In genomic region chr2:104856973-104857261, GRCh38 we compare ENCODE assay signal across 14 cellular contexts. TPM values are rescaled to one million over a fixed set of nuclear protein-coding genes. Genes with fewer than 3 reads are reported as not detected.
A peak's percentile ranks its signal among the peaks of the same experiment; 100 is the strongest.
DNase-seq lines count a peak whose midpoint lies in the region; ATAC-seq, FAIRE-seq and TF ChIP-seq lines count a peak whose summit lies in the region.
"Had no signal": no experiment of that assay in that cellular context is flagged by ENCODE, and none has a peak within 500 bp of the region (broad histone marks: within the 10 kb centered on the region; RNA-seq: fewer than 3 reads in every experiment).

No MANE protein-coding gene starts in this region.

- H2BK120ac ChIP-seq in H9 (ENCODE audit: low read depth, low read length, poor library complexity, severe bottlenecking), result no peak overlapping the region

- H3K79me1 ChIP-seq in H9 (ENCODE audit: insufficient read depth, low read depth, low read length, poor library complexity, severe bottlenecking), result no peaks in the 10 kb centered on the region

- H3K4me1 ChIP-seq in H9 (ENCODE audit: insufficient read depth, low read length) (no peaks in the 10 kb centered on the region), GM12878 (ENCODE audit: control insufficient read depth, insufficient read depth, low read length) (no peaks in the 10 kb centered on the region)
- peaks cover 0 to 15% of the 10 kb centered on the region in 2 donors for H3K4me1 ChIP-seq in naive thymus-derived CD4-positive, alpha-beta T cell (ENCODE audit: control insufficient read depth in 2 of 2, insufficient read depth in 2 of 2, low read length in 2 of 2)

- no peaks in the 10 kb centered on the region for H3K79me2 ChIP-seq in H9 (ENCODE audit: insufficient read depth, low read length)
- H3K79me2 ChIP-seq in GM12878 (ENCODE audit: control insufficient read depth, insufficient read depth, low read length), result no peaks in the 10 kb centered on the region

- POLR2A ChIA-PET in CD4-positive, alpha-beta T cell (lab: Charles Lee), result no interaction called here
- POLR2A ChIA-PET in GM12878 (lab: Charles Lee), result no interaction called here
- POLR2A ChIA-PET in naive thymus-derived CD4-positive, alpha-beta T cell (lab: Charles Lee), result no interaction called here

- intact Hi-C loops in CD4-positive, alpha-beta T cell (cut with DNase I, micrococcal nuclease), result no loop called here
- intact Hi-C loops in GM12878 (cut with micrococcal nuclease; ENCODE audit: unreplicated experiment), result no loop called here
- intact Hi-C loops in naive thymus-derived CD4-positive, alpha-beta T cell (cut with micrococcal nuclease), result no loop called here

- in situ Hi-C loops in GM12878 (cut with MboI), result loop anchor here (25.0 kb wide), 1 partner anchor 820 kb away; no protein-coding TSS in a partner anchor

- CTCF ChIA-PET in CD4-positive, alpha-beta T cell (lab: Charles Lee), result no interaction called here
- CTCF ChIA-PET in GM12878 (lab: Yijun Ruan, JAX), result no interaction called here
- CTCF ChIA-PET in naive thymus-derived CD4-positive, alpha-beta T cell (lab: Charles Lee), result no interaction called here

- peaks cover 38% of the 10 kb centered on the region for H3K4me1 Mint-ChIP-seq in CD4-positive, alpha-beta T cell (ENCODE audit: low read depth)
- peaks cover 26 to 51% of the 10 kb centered on the region in 2 experiments for H3K4me1 Mint-ChIP-seq in H9
- peaks cover 31 to 55% (median 38%) of the 10 kb centered on the region in 7 donors for H3K4me1 Mint-ChIP-seq in naive thymus-derived CD4-positive, alpha-beta T cell

- peaks cover 13% of the 10 kb centered on the region for H3K9me3 ChIP-seq in CD4-positive, alpha-beta T cell (ENCODE audit: control insufficient read depth, low read length)
- H3K9me3 ChIP-seq in H9 (ENCODE audit: control insufficient read depth, low read depth, low read length), result no peaks in the 10 kb centered on the region
- H3K9me3 ChIP-seq in GM12878 (replicated peaks; ENCODE audit: control insufficient read depth, insufficient read depth, low read length), result peaks cover 4% of the 10 kb centered on the region; the same call in 1 of the 3 replicates
- H3K9me3 ChIP-seq in naive thymus-derived CD4-positive, alpha-beta T cell (ENCODE audit: control insufficient read depth in 2 of 3, low read length in 3 of 3), result peaks cover 0 to 5% (median 0%) of the 10 kb centered on the region in 3 experiments
- H3K9me3 ChIP-seq: colonic mucosa, sigmoid colon had no signal

- peaks cover 2% of the 10 kb centered on the region for H3K9me3 Mint-ChIP-seq in CD4-positive, alpha-beta T cell
- H3K9me3 Mint-ChIP-seq in H9, result peaks cover 6 to 21% of the 10 kb centered on the region in 2 experiments; a peak in 4 of 5 replicates
- peaks cover 1 to 46% (median 20%) of the 10 kb centered on the region in 11 donors for H3K9me3 Mint-ChIP-seq in naive thymus-derived CD4-positive, alpha-beta T cell

- H4K5ac ChIP-seq in H9 (ENCODE audit: insufficient read length, low read depth, low read length), result no peak overlapping the region

- no peak for FAIRE-seq in GM12878 (lab: Jason Lieb, UNC)
- FAIRE-seq: GM19239 had no signal

- RAD21 ChIA-PET in GM12878 (lab: Charles Lee; ENCODE audit: unreplicated experiment), result no interaction called here

- no peak overlapping the region for H4K91ac ChIP-seq in H9 (ENCODE audit: insufficient read length, low read depth, low read length)

- DNase-seq in CD4-positive, alpha-beta T cell, result no peak
- DNase-seq in H9, result no peak
- no peak for DNase-seq in GM12878 (ENCODE audit: low read depth, low spot score)
- no peak for DNase-seq in naive thymus-derived CD4-positive, alpha-beta T cell
- DNase-seq in globus pallidus (ENCODE audit: low spot score), result no peak
- no peak for DNase-seq in OCI-M2 (lab: John Stamatoyannopoulos, UW; ENCODE audit: unreplicated experiment)
- DNase-seq: activated CD4-positive, alpha-beta T cell treated with anti-CD3 and anti-CD28 coated beads, Interleukin-2, amount 50 U/mL, for 4 hours; colonic mucosa; DMS79 treated with DMSO at 0.1 percent for 48 hours; kidney glomerular epithelial cell; sigmoid colon had no signal

- peaks cover 79% of the 10 kb centered on the region for H3K27me3 ChIP-seq in CD4-positive, alpha-beta T cell (ENCODE audit: control insufficient read depth, insufficient read depth, low read length)
- H3K27me3 ChIP-seq in H9 (ENCODE audit: insufficient read depth, low read length), result peaks cover 65% of the 10 kb centered on the region
- H3K27me3 ChIP-seq in GM12878 (replicated peaks in 1 of 2; ENCODE audit: control insufficient read depth in 2 of 2, insufficient read depth in 2 of 2, low read length in 1 of 2), result peaks cover 13 to 18% of the 10 kb centered on the region in 2 experiments
- H3K27me3 ChIP-seq in naive thymus-derived CD4-positive, alpha-beta T cell (ENCODE audit: control insufficient read depth in 2 of 2, insufficient read depth in 2 of 2, low read length in 2 of 2), result peaks cover 0 to 36% of the 10 kb centered on the region in 2 donors

- H2BK20ac ChIP-seq in H9 (ENCODE audit: low read depth, low read length, poor library complexity, severe bottlenecking), result no peak overlapping the region

- H2AK5ac ChIP-seq in H9 (ENCODE audit: insufficient read length, low read length), result no peak overlapping the region

- H3K23ac ChIP-seq in H9 (ENCODE audit: insufficient read length, low read depth, low read length), result no peak overlapping the region

- no CpG with 5 or more reads among the region's 41 CpGs for WGBS in H9 (ENCODE audit: extremely low coverage, insufficient read length, low lambda C conversion rate)
- 2% methylated on average over 6 of the region's 41 CpGs for WGBS in GM12878 (ENCODE audit: insufficient coverage, insufficient replicate concordance, low lambda C conversion rate, missing lambda C conversion rate)

- H3K9ac ChIP-seq in H9 (ENCODE audit: extremely low read depth, insufficient read length, low read length) (no peak overlapping the region), GM12878 (ENCODE audit: control insufficient read depth, insufficient read depth, low read length) (no peak overlapping the region)

- H3K36me3 ChIP-seq in GM12878 (ENCODE audit: control insufficient read depth in 2 of 2, insufficient read depth in 2 of 2, low read length in 1 of 2), result no peaks in the 10 kb centered on the region
- no peaks in the 10 kb centered on the region for H3K36me3 ChIP-seq in naive thymus-derived CD4-positive, alpha-beta T cell (ENCODE audit: control insufficient read depth in 2 of 3, insufficient read depth in 3 of 3, low read length in 3 of 3)
- H3K36me3 ChIP-seq: colonic mucosa, sigmoid colon had no signal

- no peak overlapping the region for H4K8ac ChIP-seq in H9 (replicated peaks; ENCODE audit: insufficient read length, low read depth, low read length)

- H2BK15ac ChIP-seq in H9 (ENCODE audit: low read depth, low read length), result no peak overlapping the region

- no peak overlapping the region for H3K18ac ChIP-seq in H9 (ENCODE audit: insufficient read length, low read depth, low read length)

- no peak overlapping the region for H2BK5ac ChIP-seq in H9 (ENCODE audit: insufficient read length, low read length)

- SMC1A ChIA-PET in GM12878 (lab: Charles Lee; ENCODE audit: uncharacterized antibody, unreplicated experiment), result no interaction called here

- no peak overlapping the region for H3K4ac ChIP-seq in H9 (ENCODE audit: low read depth, low read length)

- H2BK12ac ChIP-seq in H9 (ENCODE audit: insufficient read length, low read depth, low read length), result no peak overlapping the region

- H4K20me1 ChIP-seq in H9 (ENCODE audit: control insufficient read depth, insufficient read depth, insufficient read length), result no peaks in the 10 kb centered on the region
- no peaks in the 10 kb centered on the region for H4K20me1 ChIP-seq in GM12878 (ENCODE audit: control insufficient read depth, insufficient read depth)

- H3K56ac ChIP-seq in H9 (ENCODE audit: insufficient read length, low read depth, low read length), result no peak overlapping the region

- H3K27ac Mint-ChIP-seq in CD4-positive, alpha-beta T cell, result no peak overlapping the region
- no peak overlapping the region for H3K27ac Mint-ChIP-seq in H9
- H3K27ac Mint-ChIP-seq in naive thymus-derived CD4-positive, alpha-beta T cell, result no peak overlapping the region

- peaks cover 82% of the 10 kb centered on the region for H3K27me3 Mint-ChIP-seq in CD4-positive, alpha-beta T cell
- peaks cover 88% of the 10 kb centered on the region for H3K27me3 Mint-ChIP-seq in H9 (ENCODE audit: low read depth)
- H3K27me3 Mint-ChIP-seq in naive thymus-derived CD4-positive, alpha-beta T cell, result peaks cover 67 to 79% (median 75%) of the 10 kb centered on the region in 5 donors

- peaks cover 3% of the 10 kb centered on the region for H3K36me3 Mint-ChIP-seq in CD4-positive, alpha-beta T cell (ENCODE audit: low read depth)
- peaks cover 0 to 2% (median 0%) of the 10 kb centered on the region in 3 experiments; a peak in 2 of 7 replicates for H3K36me3 Mint-ChIP-seq in H9 (ENCODE audit: insufficient read depth in 1 of 3, low read depth in 3 of 3)
- peaks cover 0 to 17% (median 5%) of the 10 kb centered on the region in 5 donors for H3K36me3 Mint-ChIP-seq in naive thymus-derived CD4-positive, alpha-beta T cell

- H2AFZ ChIP-seq in H9 (ENCODE audit: low read length) (no peak overlapping the region), GM12878 (ENCODE audit: control insufficient read depth, low read depth, low read length) (peak overlapping the region; percentile 60)

- no peak for TF ChIP-seq EP300 in GM12878 (IDR thresholded peaks at IDR 0.05; ENCODE audit: borderline replicate concordance in 1 of 2, control insufficient read depth in 1 of 2, low read depth in 2 of 2, low read length in 2 of 2)

- H3K4me3 ChIP-seq in GM12878, result 0 out of 2 replicates have a peak overlapping the region, but pooled peaks have one; percentile 44
- H3K4me3 ChIP-seq in naive thymus-derived CD4-positive, alpha-beta T cell (ENCODE audit: low read length), result no peak overlapping the region
- H3K4me3 ChIP-seq: colonic mucosa had no signal

- TF ChIP-seq RAD21 in GM12878 (IDR thresholded peaks at IDR 0.05; ENCODE audit: insufficient read depth, low read depth, low read length), result no peak

- H3K4me3 Mint-ChIP-seq in CD4-positive, alpha-beta T cell, result peak overlapping the region; percentile 74
- peak overlapping the region in 1 of 2 experiments; percentile 74; a peak in 4 of 5 replicates for H3K4me3 Mint-ChIP-seq in H9
- H3K4me3 Mint-ChIP-seq in naive thymus-derived CD4-positive, alpha-beta T cell, result peak overlapping the region in 9 of 10 donors; percentile 68 to 82 (median 75)

- TF ChIP-seq POLR2A in GM12878 (IDR thresholded peaks at IDR 0.05; ENCODE audit: low read depth, low read length), result no peak

- no peak for TF ChIP-seq CTCF in CD4-positive, alpha-beta T cell (IDR thresholded peaks at IDR 0.05)
- TF ChIP-seq CTCF in H9 (conservative IDR thresholded peaks at IDR 0.05) (no peak), GM12878 (IDR thresholded peaks at IDR 0.05 in 2 of 3, conservative IDR thresholded peaks at IDR 0.05 in 1 of 3; ENCODE audit: control insufficient read depth in 2 of 3, extremely low read depth in 1 of 3, insufficient read depth in 1 of 3, low read depth in 3 of 3, low read length in 3 of 3) (no peak)

- no peak overlapping the region for H3K27ac ChIP-seq in CD4-positive, alpha-beta T cell (ENCODE audit: low read depth, low read length)
- H3K27ac ChIP-seq in H9 (ENCODE audit: insufficient read length, low read depth, low read length), result no peak overlapping the region
- H3K27ac ChIP-seq in GM12878 (ENCODE audit: control insufficient read depth, insufficient read depth), result no peak overlapping the region
- H3K27ac ChIP-seq in naive thymus-derived CD4-positive, alpha-beta T cell (ENCODE audit: low read depth, low read length), result no peak overlapping the region
- H3K27ac ChIP-seq: colonic mucosa, sigmoid colon had no signal

- H3K23me2 ChIP-seq in H9 (ENCODE audit: insufficient read length, low read depth, low read length, poor library complexity, severe bottlenecking), result peaks cover 16% of the 10 kb centered on the region

- peak overlapping the region; percentile 41 for H3K4me2 ChIP-seq in H9 (ENCODE audit: insufficient read depth, insufficient read length, low read length)
- H3K4me2 ChIP-seq in GM12878 (ENCODE audit: control insufficient read depth, insufficient read depth), result peak overlapping the region; percentile 82

- ATAC-seq in CD4-positive, alpha-beta T cell (ENCODE audit: poor library complexity), result no peak
- ATAC-seq in GM12878 (no peak; the same call in 2 of the 3 replicates), HG03521 (IDR thresholded peaks at IDR 0.05; ENCODE audit: unreplicated experiment) (no peak), GM19455 (IDR thresholded peaks at IDR 0.05; ENCODE audit: unreplicated experiment) (no peak)
- ATAC-seq in naive thymus-derived CD4-positive, alpha-beta T cell, result peak; percentile 23

- no TSS peak for BruUV-seq in GM12878 (replicated peaks; lab: Mats Ljungman, UMichigan)

- no peak overlapping the region for H3K14ac ChIP-seq in H9 (ENCODE audit: insufficient read depth, low read length)

- no peak overlapping the region for H3T11ph ChIP-seq in H9 (ENCODE audit: low read length)

RNA-seq across cellular contexts. Expression of gene POU3F3, which starts 3.0 kb away (rescaled TPM):
- total RNA-seq in CD4-positive, alpha-beta T cell, result not detected
- not detected in 2 replicates for total RNA-seq in H9 (2021)
- total RNA-seq in GM12878 (2013; cell fraction: nucleolus; rRNA removed), result not detected in 2 replicates
- not detected in 2 replicates for total RNA-seq in GM12878 (2014; rRNA removed)
- not detected in 2 replicates for total RNA-seq in GM12878 (2014; rRNA removed; fragmentation: Illumina TruSeq; extraction: Trizol)
- not detected in 2 replicates for total RNA-seq in GM12878 (2021)
- polyA plus RNA-seq in GM12878 (2011; ENCODE audit: low read depth), result not detected
- not detected in 2 replicates for polyA plus RNA-seq in GM12878 (2011; rRNA removed)
- not detected in 2 replicates for polyA plus RNA-seq in GM12878 (2011; cell fraction: cytosol; rRNA removed)
- not detected in 2 replicates for polyA plus RNA-seq in GM12878 (2011; cell fraction: nucleus; rRNA removed)
- not detected in 2 replicates for polyA plus RNA-seq in GM12878 (2012)
- polyA plus RNA-seq in GM12878 (2014; fragmentation: Illumina TruSeq; extraction: Trizol), result not detected in 2 replicates
- polyA plus RNA-seq in GM12878 (2014; fragmentation: Nextera tagmentation; extraction: Ambion mirVana), result not detected
- polyA plus RNA-seq in GM12878 (2014; rRNA removed), result not detected in 2 replicates
- polyA plus RNA-seq in GM12878 (2016; fragmentation: Nextera tagmentation; extraction: Ambion mirVana), result not detected
- not detected in 2 replicates for polyA minus RNA-seq in GM12878 (2011; rRNA and poly(A)+ RNA removed)
- not detected in 2 replicates for polyA minus RNA-seq in GM12878 (2011; cell fraction: cytosol; rRNA and poly(A)+ RNA removed)
- not detected in 2 replicates for polyA minus RNA-seq in GM12878 (2011; cell fraction: nucleus; rRNA and poly(A)+ RNA removed)
- not detected for total RNA-seq in naive thymus-derived CD4-positive, alpha-beta T cell
- polyA plus RNA-seq in naive thymus-derived CD4-positive, alpha-beta T cell, result not detected
